Comparison of ENCODE assay signal across 11 cellular contexts in genomic region chr5:38259062-38259857, GRCh38. TPM values are rescaled to one million over a fixed set of nuclear protein-coding genes. Genes with fewer than 3 reads are reported as not detected.
DNase-seq lines count a peak whose midpoint lies in the region; ATAC-seq and TF ChIP-seq lines count a peak whose summit lies in the region.
"Had no signal": no experiment of that assay in that cellular context is flagged by ENCODE, and none has a peak within 500 bp of the region (broad histone marks: within the 10 kb centered on the region; RNA-seq: fewer than 3 reads in every experiment).

No MANE protein-coding gene starts in this region.

- H3K27ac ChIP-seq in 22Rv1 (no peak overlapping the region), esophagus squamous epithelium (peak overlapping the region in 3 of 4 donors; percentile 0 to 49 (median 32))

- intact Hi-C loops in esophagus squamous epithelium (cut with DNase I): no loop called here
- intact Hi-C loops in activated CD8-positive, alpha-beta T cell treated with anti-CD3 and anti-CD28 coated beads for 36 hours (cut with micrococcal nuclease): no loop called here

- TF ChIP-seq POLR2A in esophagus squamous epithelium (IDR thresholded peaks at IDR 0.05): no peak

- DNase-seq in NT2/D1 (ENCODE audit: low read depth, low spot score) (no peak), esophagus squamous epithelium (lab: John Stamatoyannopoulos, UW) (no peak), NCI-H1092 treated with DMSO at 0.1 percent for 48 hours (lab: John Stamatoyannopoulos, UW) (no peak)
- DNase-seq in activated CD8-positive, alpha-beta T cell treated with anti-CD3 and anti-CD28 coated beads for 36 hours: no peak
- DNase-seq: HCEC 1CT, midbrain had no signal

- peak overlapping the region; percentile 75 for H2AFZ ChIP-seq in neuron (ENCODE audit: low read depth, low read length)

- no peak overlapping the region for H3K9ac ChIP-seq in NT2/D1 (ENCODE audit: insufficient read length, low read depth)

- H3K9me3 ChIP-seq in NT2/D1 (ENCODE audit: insufficient read depth, low read length) (no peaks in the 10 kb centered on the region), esophagus squamous epithelium (no peaks in the 10 kb centered on the region), neuron (ENCODE audit: low read length) (no peaks in the 10 kb centered on the region)

- H3K4me3 ChIP-seq in NT2/D1 (ENCODE audit: insufficient read length, low read depth) (peak overlapping the region; percentile 47), esophagus squamous epithelium (peak overlapping the region; percentile 17 to 69 (median 47)), neuron (ENCODE audit: low read length) (peak overlapping the region; percentile 20)

- no peak overlapping the region for H3K4me3 Mint-ChIP-seq in activated CD8-positive, alpha-beta T cell treated with anti-CD3 and anti-CD28 coated beads for 36 hours

- no peak for ATAC-seq in HG02763 (IDR thresholded peaks at IDR 0.05; ENCODE audit: unreplicated experiment)
- no peak for ATAC-seq in GM21367 (IDR thresholded peaks at IDR 0.05; ENCODE audit: unreplicated experiment)
- ATAC-seq in activated CD8-positive, alpha-beta T cell treated with anti-CD3 and anti-CD28 coated beads for 36 hours: no peak

- H3K27me3 Mint-ChIP-seq in activated CD8-positive, alpha-beta T cell treated with anti-CD3 and anti-CD28 coated beads for 36 hours: peaks cover 65% of the 10 kb centered on the region

- H3K4me1 ChIP-seq in NT2/D1 (ENCODE audit: insufficient read depth, insufficient read length) (no peaks in the 10 kb centered on the region), esophagus squamous epithelium (peaks cover 12 to 20% (median 16%) of the 10 kb centered on the region in 3 donors), neuron (ENCODE audit: insufficient read depth, low read length) (peaks cover 16% of the 10 kb centered on the region)

- H3K36me3 ChIP-seq in NT2/D1 (ENCODE audit: insufficient read depth, insufficient read length, low read length): no peaks in the 10 kb centered on the region
- H3K36me3 ChIP-seq in esophagus squamous epithelium: no peaks in the 10 kb centered on the region
- no peaks in the 10 kb centered on the region for H3K36me3 ChIP-seq in neuron (ENCODE audit: insufficient read depth, low read length)

- CTCF ChIA-PET in activated CD8-positive, alpha-beta T cell treated with anti-CD3 and anti-CD28 coated beads for 36 hours (lab: Charles Lee): interaction anchor here (2.0 kb wide), 1 partner anchor 11 kb away, joined by 4 read pairs; no protein-coding TSS in a partner anchor

- peaks cover 7% of the 10 kb centered on the region for H3K4me1 Mint-ChIP-seq in activated CD8-positive, alpha-beta T cell treated with anti-CD3 and anti-CD28 coated beads for 36 hours (ENCODE audit: low read depth)
- H3K4me1 Mint-ChIP-seq: CD14-positive monocyte had no signal

- H3K27ac Mint-ChIP-seq in activated CD8-positive, alpha-beta T cell treated with anti-CD3 and anti-CD28 coated beads for 36 hours: no peak overlapping the region
- H3K27ac Mint-ChIP-seq: CD14-positive monocyte had no signal

- 20 to 33% methylated on average over 14 of the region's 14 CpGs for WGBS in esophagus squamous epithelium, 2 donors

- POLR2A ChIA-PET in activated CD8-positive, alpha-beta T cell treated with anti-CD3 and anti-CD28 coated beads for 36 hours (lab: Charles Lee): no interaction called here

- H3K27me3 ChIP-seq in NT2/D1 (ENCODE audit: insufficient read depth, insufficient read length): peaks cover 67% of the 10 kb centered on the region
- peaks cover 9 to 76% (median 18%) of the 10 kb centered on the region in 4 donors for H3K27me3 ChIP-seq in esophagus squamous epithelium
- peaks cover 54% of the 10 kb centered on the region for H3K27me3 ChIP-seq in neuron (ENCODE audit: insufficient read depth, low read length)

- H3K9me3 Mint-ChIP-seq in activated CD8-positive, alpha-beta T cell treated with anti-CD3 and anti-CD28 coated beads for 36 hours: no peaks in the 10 kb centered on the region

- no peaks in the 10 kb centered on the region for H3K36me3 Mint-ChIP-seq in activated CD8-positive, alpha-beta T cell treated with anti-CD3 and anti-CD28 coated beads for 36 hours (ENCODE audit: low read depth)
- H3K36me3 Mint-ChIP-seq: CD14-positive monocyte had no signal

- 0 out of 2 replicates have a peak, but pooled peaks have one; percentile 9 for TF ChIP-seq CTCF in 22Rv1 (IDR thresholded peaks at IDR 0.05)
- TF ChIP-seq CTCF in esophagus squamous epithelium (IDR thresholded peaks at IDR 0.05): no peak
- no peak for TF ChIP-seq CTCF in activated CD8-positive, alpha-beta T cell treated with anti-CD3 and anti-CD28 coated beads for 36 hours (IDR thresholded peaks at IDR 0.05)

RNA-seq across cellular contexts. Expression of gene EGFLAM, which starts 0.9 kb away (rescaled TPM):
- 1 to 10 TPM in 3 of 4 donors, under 1 TPM in 1; 0.38 to 3.3 (median 1.7) TPM for total RNA-seq in esophagus squamous epithelium
- not detected for total RNA-seq in activated CD8-positive, alpha-beta T cell treated with anti-CD3 and anti-CD28 coated beads for 36 hours
